Comparison of ENCODE assay signal across 1 cellular context in genomic region chr1:223711838-223712183, GRCh38.
TF ChIP-seq lines count a peak whose summit lies in the region.

No MANE protein-coding gene starts in this region.

TF ChIP-seq in HCT116, 20 proteins besides CTCF, POLR2A, EP300 and RAD21 (continued from another document):
- no peak for TF ChIP-seq ZNF274 (IDR thresholded peaks at IDR 0.05; ENCODE audit: low read depth, low read length)
- TF ChIP-seq YY1 (IDR thresholded peaks at IDR 0.05; ENCODE audit: extremely low read depth, insufficient replicate concordance, low read depth, low read length) = no peak
- no peak for TF ChIP-seq MAX (IDR thresholded peaks at IDR 0.05)
- no peak for TF ChIP-seq ZFX (IDR thresholded peaks at IDR 0.05)
- TF ChIP-seq FOSL1 (IDR thresholded peaks at IDR 0.05; ENCODE audit: low read depth) = no peak
- no peak for TF ChIP-seq EZH2 (IDR thresholded peaks at IDR 0.05)
